Comparison of ENCODE assay signal across 2 cellular contexts in the genomic region with DNA sequence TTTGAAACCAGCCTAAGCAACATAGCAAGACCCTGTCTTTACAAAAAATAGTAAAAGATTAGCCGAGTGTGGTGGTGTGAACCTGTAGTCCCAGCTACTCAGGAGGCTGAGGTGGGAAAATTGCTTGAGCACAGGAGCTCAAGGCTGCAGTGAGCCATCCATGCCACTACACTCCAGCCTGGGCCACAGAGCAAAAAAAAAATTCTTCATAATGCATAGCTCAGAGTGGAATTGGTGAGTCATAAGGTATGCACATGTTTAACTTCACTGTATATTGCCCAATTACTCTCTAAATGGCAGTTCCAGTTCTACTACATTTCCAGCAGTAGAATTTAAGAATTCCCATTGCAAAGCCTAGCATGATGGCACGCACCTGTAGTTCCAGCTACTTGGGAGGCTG.
TF ChIP-seq lines count a peak whose summit lies in the region.

No MANE protein-coding gene starts in this region.

TF ChIP-seq in HepG2, 621 proteins besides CTCF, POLR2A, EP300 and RAD21 (continues in another document):
- TF ChIP-seq ATF1 (CRISPR knock-in tag; IDR thresholded peaks at IDR 0.05) (no peak), SALL1 (CRISPR knock-in tag; IDR thresholded peaks at IDR 0.05) (0 out of 2 replicates have a peak, but pooled peaks have one; percentile 29), RARA (CRISPR knock-in tag; IDR thresholded peaks at IDR 0.05) (peak; percentile 20; the same call in 1 of the 2 replicates), SMC3 (IDR thresholded peaks at IDR 0.05; ENCODE audit: low read length) (0 out of 2 replicates have a peak, but pooled peaks have one; percentile 2), HMG20A (CRISPR knock-in tag; IDR thresholded peaks at IDR 0.05; ENCODE audit: borderline replicate concordance) (peak; percentile 24; the same call in 1 of the 2 replicates), ZNF792 (CRISPR knock-in tag; IDR thresholded peaks at IDR 0.05) (no peak), ZNF552 (CRISPR knock-in tag; IDR thresholded peaks at IDR 0.05; ENCODE audit: borderline replicate concordance) (no peak), KDM1A (CRISPR knock-in tag; IDR thresholded peaks at IDR 0.05) (0 out of 2 replicates have a peak, but pooled peaks have one; percentile 58), ZEB1 (IDR thresholded peaks at IDR 0.05; ENCODE audit: insufficient replicate concordance, low read depth) (no peak), FOSL1 (CRISPR knock-in tag; IDR thresholded peaks at IDR 0.05; ENCODE audit: borderline replicate concordance) (peak; percentile 75), TEAD3 (CRISPR knock-in tag; optimal IDR thresholded peaks at IDR 0.05; ENCODE audit: borderline replicate concordance) (peak; percentile 61), TBX3 (IDR thresholded peaks at IDR 0.05; ENCODE audit: borderline replicate concordance) (0 out of 2 replicates have a peak, but pooled peaks have one; percentile 36)
- TF ChIP-seq, protein P1, sequence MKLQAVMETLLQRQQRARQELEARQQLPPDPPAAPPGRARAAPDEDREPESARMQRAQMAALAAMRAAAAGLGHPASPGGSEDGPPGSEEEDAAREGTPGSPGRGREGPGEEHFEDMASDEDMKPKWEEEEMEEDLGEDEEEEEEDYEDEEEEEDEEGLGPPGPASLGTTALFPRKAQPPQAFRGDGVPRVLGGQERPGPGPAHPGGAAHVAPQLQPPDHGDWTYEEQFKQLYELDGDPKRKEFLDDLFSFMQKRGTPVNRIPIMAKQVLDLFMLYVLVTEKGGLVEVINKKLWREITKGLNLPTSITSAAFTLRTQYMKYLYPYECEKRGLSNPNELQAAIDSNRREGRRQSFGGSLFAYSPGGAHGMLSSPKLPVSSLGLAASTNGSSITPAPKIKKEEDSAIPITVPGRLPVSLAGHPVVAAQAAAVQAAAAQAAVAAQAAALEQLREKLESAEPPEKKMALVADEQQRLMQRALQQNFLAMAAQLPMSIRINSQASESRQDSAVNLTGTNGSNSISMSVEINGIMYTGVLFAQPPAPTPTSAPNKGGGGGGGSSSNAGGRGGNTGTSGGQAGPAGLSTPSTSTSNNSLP (IDR thresholded peaks at IDR 0.05; ENCODE audit: low read depth, low read length) = peak; percentile 53
- TF ChIP-seq, protein P2, sequence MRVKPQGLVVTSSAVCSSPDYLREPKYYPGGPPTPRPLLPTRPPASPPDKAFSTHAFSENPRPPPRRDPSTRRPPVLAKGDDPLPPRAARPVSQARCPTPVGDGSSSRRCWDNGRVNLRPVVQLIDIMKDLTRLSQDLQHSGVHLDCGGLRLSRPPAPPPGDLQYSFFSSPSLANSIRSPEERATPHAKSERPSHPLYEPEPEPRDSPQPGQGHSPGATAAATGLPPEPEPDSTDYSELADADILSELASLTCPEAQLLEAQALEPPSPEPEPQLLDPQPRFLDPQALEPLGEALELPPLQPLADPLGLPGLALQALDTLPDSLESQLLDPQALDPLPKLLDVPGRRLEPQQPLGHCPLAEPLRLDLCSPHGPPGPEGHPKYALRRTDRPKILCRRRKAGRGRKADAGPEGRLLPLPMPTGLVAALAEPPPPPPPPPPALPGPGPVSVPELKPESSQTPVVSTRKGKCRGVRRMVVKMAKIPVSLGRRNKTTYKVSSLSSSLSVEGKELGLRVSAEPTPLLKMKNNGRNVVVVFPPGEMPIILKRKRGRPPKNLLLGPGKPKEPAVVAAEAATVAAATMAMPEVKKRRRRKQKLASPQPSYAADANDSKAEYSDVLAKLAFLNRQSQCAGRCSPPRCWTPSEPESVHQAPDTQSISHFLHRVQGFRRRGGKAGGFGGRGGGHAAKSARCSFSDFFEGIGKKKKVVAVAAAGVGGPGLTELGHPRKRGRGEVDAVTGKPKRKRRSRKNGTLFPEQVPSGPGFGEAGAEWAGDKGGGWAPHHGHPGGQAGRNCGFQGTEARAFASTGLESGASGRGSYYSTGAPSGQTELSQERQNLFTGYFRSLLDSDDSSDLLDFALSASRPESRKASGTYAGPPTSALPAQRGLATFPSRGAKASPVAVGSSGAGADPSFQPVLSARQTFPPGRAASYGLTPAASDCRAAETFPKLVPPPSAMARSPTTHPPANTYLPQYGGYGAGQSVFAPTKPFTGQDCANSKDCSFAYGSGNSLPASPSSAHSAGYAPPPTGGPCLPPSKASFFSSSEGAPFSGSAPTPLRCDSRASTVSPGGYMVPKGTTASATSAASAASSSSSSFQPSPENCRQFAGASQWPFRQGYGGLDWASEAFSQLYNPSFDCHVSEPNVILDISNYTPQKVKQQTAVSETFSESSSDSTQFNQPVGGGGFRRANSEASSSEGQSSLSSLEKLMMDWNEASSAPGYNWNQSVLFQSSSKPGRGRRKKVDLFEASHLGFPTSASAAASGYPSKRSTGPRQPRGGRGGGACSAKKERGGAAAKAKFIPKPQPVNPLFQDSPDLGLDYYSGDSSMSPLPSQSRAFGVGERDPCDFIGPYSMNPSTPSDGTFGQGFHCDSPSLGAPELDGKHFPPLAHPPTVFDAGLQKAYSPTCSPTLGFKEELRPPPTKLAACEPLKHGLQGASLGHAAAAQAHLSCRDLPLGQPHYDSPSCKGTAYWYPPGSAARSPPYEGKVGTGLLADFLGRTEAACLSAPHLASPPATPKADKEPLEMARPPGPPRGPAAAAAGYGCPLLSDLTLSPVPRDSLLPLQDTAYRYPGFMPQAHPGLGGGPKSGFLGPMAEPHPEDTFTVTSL (CRISPR knock-in tag; IDR thresholded peaks at IDR 0.05; ENCODE audit: borderline replicate concordance) = peak; percentile 32; the same call in 1 of the 2 replicates
- TF ChIP-seq, protein P3, sequence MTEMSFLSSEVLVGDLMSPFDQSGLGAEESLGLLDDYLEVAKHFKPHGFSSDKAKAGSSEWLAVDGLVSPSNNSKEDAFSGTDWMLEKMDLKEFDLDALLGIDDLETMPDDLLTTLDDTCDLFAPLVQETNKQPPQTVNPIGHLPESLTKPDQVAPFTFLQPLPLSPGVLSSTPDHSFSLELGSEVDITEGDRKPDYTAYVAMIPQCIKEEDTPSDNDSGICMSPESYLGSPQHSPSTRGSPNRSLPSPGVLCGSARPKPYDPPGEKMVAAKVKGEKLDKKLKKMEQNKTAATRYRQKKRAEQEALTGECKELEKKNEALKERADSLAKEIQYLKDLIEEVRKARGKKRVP (CRISPR knock-in tag; IDR thresholded peaks at IDR 0.05) = 0 out of 4 replicates have a peak, but pooled peaks of 1 of the 2 experiments have one; percentile 12

TF ChIP-seq in HEK293T, 16 proteins besides CTCF, POLR2A, EP300 and RAD21:
- no peak for TF ChIP-seq FOXM1 (IDR thresholded peaks at IDR 0.05; ENCODE audit: borderline replicate concordance)
- no peak for TF ChIP-seq FOXA1 (IDR thresholded peaks at IDR 0.05)
- TF ChIP-seq FOXK2 (IDR thresholded peaks at IDR 0.05) = no peak
- no peak for TF ChIP-seq L3MBTL2 (conservative IDR thresholded peaks at IDR 0.05)
- TF ChIP-seq ELF4 (IDR thresholded peaks at IDR 0.05) = no peak
- TF ChIP-seq HDGF (IDR thresholded peaks at IDR 0.05; ENCODE audit: borderline replicate concordance) = no peak
- no peak for TF ChIP-seq NFRKB (IDR thresholded peaks at IDR 0.05)
- TF ChIP-seq BHLHE40 (IDR thresholded peaks at IDR 0.05; ENCODE audit: borderline replicate concordance) = no peak
- TF ChIP-seq, protein P4, sequence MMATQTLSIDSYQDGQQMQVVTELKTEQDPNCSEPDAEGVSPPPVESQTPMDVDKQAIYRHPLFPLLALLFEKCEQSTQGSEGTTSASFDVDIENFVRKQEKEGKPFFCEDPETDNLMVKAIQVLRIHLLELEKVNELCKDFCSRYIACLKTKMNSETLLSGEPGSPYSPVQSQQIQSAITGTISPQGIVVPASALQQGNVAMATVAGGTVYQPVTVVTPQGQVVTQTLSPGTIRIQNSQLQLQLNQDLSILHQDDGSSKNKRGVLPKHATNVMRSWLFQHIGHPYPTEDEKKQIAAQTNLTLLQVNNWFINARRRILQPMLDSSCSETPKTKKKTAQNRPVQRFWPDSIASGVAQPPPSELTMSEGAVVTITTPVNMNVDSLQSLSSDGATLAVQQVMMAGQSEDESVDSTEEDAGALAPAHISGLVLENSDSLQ (IDR thresholded peaks at IDR 0.05) = no peak
- no peak for TF ChIP-seq SUZ12 (IDR thresholded peaks at IDR 0.05)
- TF ChIP-seq ZNF384 (IDR thresholded peaks at IDR 0.05) = no peak
- TF ChIP-seq ARNT (IDR thresholded peaks at IDR 0.05) = no peak
- no peak for TF ChIP-seq LEF1 (IDR thresholded peaks at IDR 0.05; ENCODE audit: borderline replicate concordance)
- TF ChIP-seq TARDBP (IDR thresholded peaks at IDR 0.05) = no peak
- no peak for TF ChIP-seq CTBP1 (IDR thresholded peaks at IDR 0.05; ENCODE audit: borderline replicate concordance)
- no peak for TF ChIP-seq SP1 (IDR thresholded peaks at IDR 0.05)
TF ChIP-seq in HEK293T: peak in this region for 0.
